In genomic region chr15:79769933-79770332, GRCh38 we compare ENCODE assay signal across 19 cellular contexts.
"Had no signal": no experiment of that assay in that cellular context is flagged by ENCODE, and none has a peak within 500 bp of the region (broad histone marks: within the 10 kb centered on the region; RNA-seq: fewer than 3 reads in every experiment).

No MANE protein-coding gene starts in this region.

- H3K27me3 ChIP-seq: adrenal gland, MG63, Peyer's patch, SJCRH30 had no signal

- H3K4me3 Mint-ChIP-seq: activated CD4-positive, alpha-beta T cell treated with anti-CD3 and anti-CD28 coated beads for 36 hours; activated CD8-positive, alpha-beta T cell treated with anti-CD3 and anti-CD28 coated beads for 36 hours; activated naive CD8-positive, alpha-beta T cell treated with anti-CD3 and anti-CD28 coated beads, Interleukin-2, amount 10 ng/mL, durations not matched to agents 7 days and 5 days; T-helper 1 cell treated with Interleukin-12 subunit alpha and Interleukin-12 subunit beta and Interleukin-4 antibody, amounts not matched to agents 30 μg/mL and 1 μg/mL, for 36 hours had no signal

- H3K4me3 ChIP-seq: adrenal gland, MG63, Peyer's patch, SJCRH30 had no signal

- H3K27ac Mint-ChIP-seq: activated CD4-positive, alpha-beta T cell treated with anti-CD3 and anti-CD28 coated beads for 36 hours; activated CD8-positive, alpha-beta T cell treated with anti-CD3 and anti-CD28 coated beads for 36 hours; activated naive CD8-positive, alpha-beta T cell treated with anti-CD3 and anti-CD28 coated beads, Interleukin-2, amount 10 ng/mL, durations not matched to agents 7 days and 5 days; T-helper 1 cell treated with Interleukin-12 subunit alpha and Interleukin-12 subunit beta and Interleukin-4 antibody, amounts not matched to agents 30 μg/mL and 1 μg/mL, for 36 hours had no signal

- H3K4me1 Mint-ChIP-seq: activated CD4-positive, alpha-beta T cell treated with anti-CD3 and anti-CD28 coated beads for 36 hours; activated naive CD8-positive, alpha-beta T cell treated with anti-CD3 and anti-CD28 coated beads, Interleukin-2, amount 10 ng/mL, durations not matched to agents 7 days and 5 days had no signal

- H3K9me3 Mint-ChIP-seq: activated CD8-positive, alpha-beta T cell treated with anti-CD3 and anti-CD28 coated beads for 36 hours; activated naive CD8-positive, alpha-beta T cell treated with anti-CD3 and anti-CD28 coated beads, Interleukin-2, amount 10 ng/mL, durations not matched to agents 7 days and 5 days; T-helper 1 cell treated with Interleukin-12 subunit alpha and Interleukin-12 subunit beta and Interleukin-4 antibody, amounts not matched to agents 30 μg/mL and 1 μg/mL, for 36 hours had no signal

- H3K36me3 Mint-ChIP-seq: activated naive CD8-positive, alpha-beta T cell treated with anti-CD3 and anti-CD28 coated beads, Interleukin-2, amount 10 ng/mL, durations not matched to agents 7 days and 5 days had no signal

- DNase-seq: activated CD4-positive, alpha-beta T cell treated with anti-CD3 and anti-CD28 coated beads for 36 hours; activated CD8-positive, alpha-beta memory T cell treated with anti-CD3 and anti-CD28 coated beads, Interleukin-2, amount 50 U/mL, for 4 hours; activated CD8-positive, alpha-beta T cell treated with anti-CD3 and anti-CD28 coated beads for 36 hours; activated naive CD4-positive, alpha-beta T cell treated with anti-CD3 and anti-CD28 coated beads, Interleukin-2, amount 50 U/mL, for 16 hours; activated naive CD8-positive, alpha-beta T cell treated with anti-CD3 and anti-CD28 coated beads, Interleukin-2, amount 10 ng/mL, durations not matched to agents 7 days and 5 days; activated T-cell treated with anti-CD3 and anti-CD28 coated beads, Interleukin-2, amount 50 U/mL, for 1 hour; adrenal gland; anterior cingulate cortex; MG63; NCI-H1092 treated with DMSO at 0.1 percent for 48 hours; NCI-H1417 treated with DMSO at 0.1 percent for 48 hours; NCI-H2029; NCI-H2107; NCI-H510A treated with DMSO at 0.1 percent for 48 hours; NK-92 treated with Interleukin-12 subunit alpha and Interleukin-12 subunit beta, amount 100 ng/mL, for 24 hours; Peyer's patch; Right ventricle myocardium superior had no signal

- ATAC-seq: activated CD4-positive, alpha-beta T cell treated with anti-CD3 and anti-CD28 coated beads for 36 hours; activated CD8-positive, alpha-beta T cell treated with anti-CD3 and anti-CD28 coated beads for 36 hours had no signal

- H3K27me3 Mint-ChIP-seq: activated CD4-positive, alpha-beta T cell treated with anti-CD3 and anti-CD28 coated beads for 36 hours had no signal

- H3K36me3 ChIP-seq: adrenal gland, MG63, Peyer's patch, SJCRH30 had no signal
